ENCODE assay signal across 8 cellular contexts in the genomic region with DNA sequence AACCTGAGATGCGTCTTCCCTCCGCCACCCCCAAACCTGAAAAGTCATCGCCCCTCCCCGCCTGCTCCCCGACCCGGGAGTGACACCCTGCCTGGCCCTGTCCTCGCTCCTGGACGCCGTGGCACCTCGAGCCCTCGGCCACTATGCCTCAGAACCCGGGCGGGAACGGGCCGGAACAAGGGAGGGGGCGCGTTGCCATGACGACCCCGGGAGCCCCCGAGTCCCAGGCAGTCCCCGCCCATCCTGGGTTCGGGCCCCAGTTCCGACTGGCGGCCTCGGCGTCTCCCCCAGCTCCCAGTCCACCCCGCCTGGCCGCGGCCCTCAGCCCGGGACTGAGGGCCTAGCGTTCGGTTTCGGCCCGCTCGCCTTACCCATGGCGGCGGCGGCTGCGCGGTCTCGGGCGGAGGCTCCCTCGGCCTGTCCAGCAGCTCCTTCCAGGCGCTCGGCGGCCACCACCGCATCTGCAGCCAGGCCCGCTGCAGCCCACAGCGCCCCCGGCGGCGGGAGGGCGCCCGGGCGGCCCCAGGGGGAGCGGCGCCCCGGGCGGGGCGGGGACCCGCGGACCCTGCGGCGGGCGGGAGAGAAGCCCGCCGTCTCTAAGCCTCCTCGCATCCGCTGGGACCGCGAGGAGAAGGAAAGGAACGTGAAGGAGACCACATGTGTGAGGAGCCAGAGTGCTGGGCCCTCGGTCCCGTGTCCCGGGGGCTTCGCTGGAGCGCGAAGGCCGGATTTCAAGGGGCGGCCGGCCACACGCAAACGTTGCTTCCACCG. TPM values are rescaled to one million over a fixed set of nuclear protein-coding genes. Genes with fewer than 3 reads are reported as not detected.
DNase-seq lines count a peak whose midpoint lies in the region; ATAC-seq and TF ChIP-seq lines count a peak whose summit lies in the region.

A gene with protein sequence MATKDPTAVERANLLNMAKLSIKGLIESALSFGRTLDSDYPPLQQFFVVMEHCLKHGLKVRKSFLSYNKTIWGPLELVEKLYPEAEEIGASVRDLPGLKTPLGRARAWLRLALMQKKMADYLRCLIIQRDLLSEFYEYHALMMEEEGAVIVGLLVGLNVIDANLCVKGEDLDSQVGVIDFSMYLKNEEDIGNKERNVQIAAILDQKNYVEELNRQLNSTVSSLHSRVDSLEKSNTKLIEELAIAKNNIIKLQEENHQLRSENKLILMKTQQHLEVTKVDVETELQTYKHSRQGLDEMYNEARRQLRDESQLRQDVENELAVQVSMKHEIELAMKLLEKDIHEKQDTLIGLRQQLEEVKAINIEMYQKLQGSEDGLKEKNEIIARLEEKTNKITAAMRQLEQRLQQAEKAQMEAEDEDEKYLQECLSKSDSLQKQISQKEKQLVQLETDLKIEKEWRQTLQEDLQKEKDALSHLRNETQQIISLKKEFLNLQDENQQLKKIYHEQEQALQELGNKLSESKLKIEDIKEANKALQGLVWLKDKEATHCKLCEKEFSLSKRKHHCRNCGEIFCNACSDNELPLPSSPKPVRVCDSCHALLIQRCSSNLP (minus strand): TSS at position 463 of the 771 bp plus-strand sequence. CDS start 88 bp downstream, at position 375.

- H3K27ac ChIP-seq in coronary artery = peak within 1 kb of the TSS; percentile 97
- peak within 1 kb of the TSS; percentile 89 to 90 for H3K27ac ChIP-seq in left lung

- DNase-seq in AG10803 (ENCODE audit: low read depth) (peak; percentile 79), NCI-H345 (lab: John Stamatoyannopoulos, UW) (peak; percentile 70), coronary artery (ENCODE audit: low spot score) (peak; percentile 84), left lung (peak; percentile 75 to 97)
- DNase-seq in activated CD4-positive, alpha-beta T cell treated with anti-CD3 and anti-CD28 coated beads for 4 hours = peak; percentile 71 to 74
- DNase-seq in stimulated activated CD4-positive, alpha-beta T cell treated with anti-CD3 and anti-CD28 coated beads, Interleukin-2, amount 100 ng/mL, for 48 hours = peak; percentile 70 to 78

- H3K36me3 ChIP-seq in left lung = no peaks in the 10 kb centered on the region

- no peaks in the 10 kb centered on the region for H3K9me3 ChIP-seq in left lung

- H3K4me3 ChIP-seq in AG10803 (ENCODE audit: low read length) = peak within 1 kb of the TSS; percentile 94
- peak within 1 kb of the TSS; percentile 79 for H3K4me3 ChIP-seq in coronary artery
- peak within 1 kb of the TSS; percentile 97 to 98 for H3K4me3 ChIP-seq in left lung

- intact Hi-C loops in left lung (cut with DNase I) = no loop called here

- TF ChIP-seq CTCF in AG10803 (conservative IDR thresholded peaks at IDR 0.05; ENCODE audit: low read length) (no peak; the same call in 1 of the 2 replicates), coronary artery (IDR thresholded peaks at IDR 0.05) (peak; percentile 83), left lung (IDR thresholded peaks at IDR 0.05) (peak; percentile 68 to 79)

- ATAC-seq in GM18868 (IDR thresholded peaks at IDR 0.05; ENCODE audit: unreplicated experiment) (peak; percentile 92), HG03103 (IDR thresholded peaks at IDR 0.05; ENCODE audit: low read depth, unreplicated experiment) (peak; percentile 90), left lung (peak; percentile 98)

- peaks cover 0 to 18% of the 10 kb centered on the region in 2 donors for H3K4me1 ChIP-seq in left lung

- no peaks in the 10 kb centered on the region for H3K27me3 ChIP-seq in left lung

RNA-seq across cellular contexts. Expression of the gene that starts here (rescaled TPM):
- total RNA-seq in left lung = 10 to 100 TPM; 17.1 to 19.8 TPM

Comparison
In these comparisons a context has a peak if more than half of its experiments do, and no peak if none do; other contexts are left out.
1. Peak in every context shown above with its lines: DNase-seq, ATAC-seq, H3K4me3 ChIP-seq and H3K27ac ChIP-seq.